8 cellular contexts compared by ENCODE assay signal in genomic region chr15:101167791-101168462, GRCh38.
DNase-seq lines count a peak whose midpoint lies in the region; ATAC-seq and TF ChIP-seq lines count a peak whose summit lies in the region.

No MANE protein-coding gene starts in this region.

- peaks cover 15% of the 10 kb centered on the region for H3K4me1 ChIP-seq in mucosa of descending colon (ENCODE audit: low read depth)
- H3K4me1 ChIP-seq in GM23338 (ENCODE audit: insufficient read depth): peaks cover 4% of the 10 kb centered on the region; the same call in 1 of the 2 replicates

- no peaks in the 10 kb centered on the region for H3K9me2 ChIP-seq in GM23338 (ENCODE audit: insufficient read depth)

- H3K4me3 ChIP-seq in mucosa of descending colon (no peak overlapping the region), GM23338 (no peak overlapping the region)

- no peaks in the 10 kb centered on the region for H4K20me1 ChIP-seq in GM23338 (replicated peaks; ENCODE audit: insufficient read depth)

- no peak overlapping the region for H3K27ac ChIP-seq in GM23338 (ENCODE audit: low read depth)

- no peak overlapping the region for H2AFZ ChIP-seq in GM23338

- peaks cover 31% of the 10 kb centered on the region for H3K36me3 Mint-ChIP-seq in activated CD4-positive, alpha-beta T cell treated with anti-CD3 and anti-CD28 coated beads, Interleukin-2, amount 10 ng/mL, durations not matched to agents 24 days and 14 days (ENCODE audit: low read depth)
- H3K36me3 Mint-ChIP-seq in GM23338 (ENCODE audit: low read depth): peaks cover 24% of the 10 kb centered on the region

- peaks cover 43% of the 10 kb centered on the region for H3K4me1 Mint-ChIP-seq in activated CD4-positive, alpha-beta T cell treated with anti-CD3 and anti-CD28 coated beads, Interleukin-2, amount 10 ng/mL, durations not matched to agents 24 days and 14 days
- peaks cover 40% of the 10 kb centered on the region for H3K4me1 Mint-ChIP-seq in stimulated activated naive CD8-positive, alpha-beta T cell treated with anti-CD3 and anti-CD28 coated beads, Interleukin-15, amount 100 ng/mL, for 72 hours
- H3K4me1 Mint-ChIP-seq in GM23338: peaks cover 14% of the 10 kb centered on the region

- H3K27me3 ChIP-seq in GM23338 (ENCODE audit: insufficient read depth): no peaks in the 10 kb centered on the region

- ATAC-seq in mucosa of descending colon (peak; percentile 87), GM23338 (no peak)
- ATAC-seq in stimulated activated naive CD8-positive, alpha-beta T cell treated with anti-CD3 and anti-CD28 coated beads, Interleukin-15, amount 100 ng/mL, for 72 hours: peak; percentile 97

- H3K9me3 Mint-ChIP-seq in activated CD4-positive, alpha-beta T cell treated with anti-CD3 and anti-CD28 coated beads, Interleukin-2, amount 10 ng/mL, durations not matched to agents 24 days and 14 days: peaks cover 17% of the 10 kb centered on the region
- H3K9me3 Mint-ChIP-seq in stimulated activated naive CD8-positive, alpha-beta T cell treated with anti-CD3 and anti-CD28 coated beads, Interleukin-15, amount 100 ng/mL, for 72 hours: peaks cover 17 to 43% of the 10 kb centered on the region in 2 donors
- peaks cover 38% of the 10 kb centered on the region for H3K9me3 Mint-ChIP-seq in GM23338

- no peak overlapping the region for H3K4me2 ChIP-seq in GM23338

- H3K9me3 ChIP-seq in mucosa of descending colon: peaks cover 31% of the 10 kb centered on the region

- no peaks in the 10 kb centered on the region for H3K36me3 ChIP-seq in mucosa of descending colon (ENCODE audit: low read depth)
- peaks cover 15% of the 10 kb centered on the region for H3K36me3 ChIP-seq in GM23338 (ENCODE audit: insufficient read depth)

- TF ChIP-seq CTCF in mucosa of descending colon (IDR thresholded peaks at IDR 0.05): no peak
- no peak for TF ChIP-seq CTCF in GM23338 (conservative IDR thresholded peaks at IDR 0.05; ENCODE audit: low read depth in 2 of 2)

- H3K79me2 ChIP-seq in GM23338 (replicated peaks; ENCODE audit: insufficient read depth): no peaks in the 10 kb centered on the region

- peak overlapping the region; percentile 96 for H3K27ac Mint-ChIP-seq in activated CD4-positive, alpha-beta T cell treated with anti-CD3 and anti-CD28 coated beads, Interleukin-2, amount 10 ng/mL, durations not matched to agents 24 days and 14 days
- peak overlapping the region; percentile 93 to 98 for H3K27ac Mint-ChIP-seq in stimulated activated naive CD8-positive, alpha-beta T cell treated with anti-CD3 and anti-CD28 coated beads, Interleukin-15, amount 100 ng/mL, for 72 hours
- no peak overlapping the region for H3K27ac Mint-ChIP-seq in GM23338

- no peaks in the 10 kb centered on the region for H3K27me3 Mint-ChIP-seq in activated CD4-positive, alpha-beta T cell treated with anti-CD3 and anti-CD28 coated beads, Interleukin-2, amount 10 ng/mL, durations not matched to agents 24 days and 14 days
- no peaks in the 10 kb centered on the region for H3K27me3 Mint-ChIP-seq in stimulated activated naive CD8-positive, alpha-beta T cell treated with anti-CD3 and anti-CD28 coated beads, Interleukin-15, amount 100 ng/mL, for 72 hours
- H3K27me3 Mint-ChIP-seq in GM23338 (ENCODE audit: insufficient read depth, low read depth, poor library complexity): peaks cover 9% of the 10 kb centered on the region

- H3K4me3 Mint-ChIP-seq in activated CD4-positive, alpha-beta T cell treated with anti-CD3 and anti-CD28 coated beads, Interleukin-2, amount 10 ng/mL, durations not matched to agents 24 days and 14 days: peak overlapping the region; percentile 80
- peak overlapping the region; percentile 76 to 88 for H3K4me3 Mint-ChIP-seq in stimulated activated naive CD8-positive, alpha-beta T cell treated with anti-CD3 and anti-CD28 coated beads, Interleukin-15, amount 100 ng/mL, for 72 hours
- H3K4me3 Mint-ChIP-seq in GM23338: no peak overlapping the region

- DNase-seq in ELF-1 (ENCODE audit: low read depth, low spot score) (peak; percentile 72), HS-5 (ENCODE audit: low read depth) (peak; percentile 82), dermis blood vessel endothelial cell (peak; percentile 95), mucosa of descending colon (peak; percentile 38 to 70 (median 49)), cerebellum (ENCODE audit: low spot score) (no peak), GM23338 (ENCODE audit: low spot score) (no peak)
- DNase-seq in activated CD4-positive, alpha-beta T cell treated with anti-CD3 and anti-CD28 coated beads, Interleukin-2, amount 10 ng/mL, durations not matched to agents 24 days and 14 days: peak; percentile 93
- DNase-seq in stimulated activated naive CD8-positive, alpha-beta T cell treated with anti-CD3 and anti-CD28 coated beads, Interleukin-15, amount 100 ng/mL, for 72 hours: peak; percentile 55 to 82

- no peaks in the 10 kb centered on the region for H3F3A ChIP-seq in GM23338 (replicated peaks; ENCODE audit: low read depth)

- intact Hi-C loops in activated CD4-positive, alpha-beta T cell treated with anti-CD3 and anti-CD28 coated beads, Interleukin-2, amount 10 ng/mL, durations not matched to agents 24 days and 14 days (cut with micrococcal nuclease): loop anchor here (1.0 to 2.0 kb wide), 3 partner anchors 9 to 38 kb away; no protein-coding TSS in a partner anchor
- intact Hi-C loops in mucosa of descending colon (cut with DNase I, micrococcal nuclease): no loop called here

TF ChIP-seq in GM23338, 12 proteins besides CTCF, POLR2A, EP300 and RAD21 (continues in another document):
- no peak for TF ChIP-seq REST (IDR thresholded peaks at IDR 0.05; ENCODE audit: unreplicated experiment)
- no peak for TF ChIP-seq CREB1 (CRISPR knock-in tag; IDR thresholded peaks at IDR 0.05; ENCODE audit: low read depth)
- TF ChIP-seq POLR2AphosphoS5 (IDR thresholded peaks at IDR 0.05; ENCODE audit: low read depth): no peak
- no peak for TF ChIP-seq EZH2phosphoT487 (IDR thresholded peaks at IDR 0.05; ENCODE audit: unreplicated experiment)
- TF ChIP-seq NANOG (IDR thresholded peaks at IDR 0.05; ENCODE audit: borderline replicate concordance): no peak
- no peak for TF ChIP-seq STAT1 (IDR thresholded peaks at IDR 0.05; ENCODE audit: unreplicated experiment)
- no peak for TF ChIP-seq ETS1 (IDR thresholded peaks at IDR 0.05)
- no peak for TF ChIP-seq JUNB (IDR thresholded peaks at IDR 0.05; ENCODE audit: unreplicated experiment)
- TF ChIP-seq EZH2 (IDR thresholded peaks at IDR 0.05; ENCODE audit: low read depth, unreplicated experiment): no peak

Comparison
In these comparisons a context has a peak if more than half of its experiments do, and no peak if none do; other contexts are left out.
1. DNase-seq: peak in ELF-1 (single experiment), HS-5 (single experiment), activated CD4-positive, alpha-beta T cell treated with anti-CD3 and anti-CD28 coated beads, Interleukin-2, amount 10 ng/mL, durations not matched to agents 24 days and 14 days (single experiment), dermis blood vessel endothelial cell (single experiment), mucosa of descending colon (3 of 3) and stimulated activated naive CD8-positive, alpha-beta T cell treated with anti-CD3 and anti-CD28 coated beads, Interleukin-15, amount 100 ng/mL, for 72 hours (2 of 2); none in cerebellum (single experiment) and GM23338 (single experiment).